Comparison of ENCODE assay signal across 8 cellular contexts in genomic region chr12:76470028-76470939, GRCh38.
DNase-seq lines count a peak whose midpoint lies in the region; ATAC-seq lines count a peak whose summit lies in the region.

No MANE protein-coding gene starts in this region.

- no peaks in the 10 kb centered on the region for H3K9me3 ChIP-seq in SJSA1 (replicated peaks)

- H3K4me3 ChIP-seq in SJSA1, result no peak overlapping the region

- H3K36me3 ChIP-seq in SJSA1, result no peaks in the 10 kb centered on the region

- in situ Hi-C loops in ACHN (cut with HindIII; ENCODE audit: low pct_ligation_motif_present, low pct_unique_long_range_greater_than_20kb, low sequenced_read_pairs), result loop anchor here (25.0 kb wide), 1 partner anchor 408 kb away; no protein-coding TSS in a partner anchor

- peaks cover 19% of the 10 kb centered on the region for H3K4me1 ChIP-seq in SJSA1 (replicated peaks)

- DNase-seq in ACHN, result peak; percentile 88
- DNase-seq in SJSA1 (ENCODE audit: low read depth in 1 of 2, low spot score in 2 of 2), result peak; percentile 56 to 62
- DNase-seq in globus pallidus (ENCODE audit: low spot score), result peak; percentile 5
- no peak for DNase-seq in NCI-H1694 treated with DMSO at 0.1 percent for 48 hours (lab: John Stamatoyannopoulos, UW)
- no peak for DNase-seq in effector CD8-positive, alpha-beta T cell (lab: John Stamatoyannopoulos, UW)
- no peak for DNase-seq in activated CD4-positive, alpha-beta T cell treated with anti-CD3 and anti-CD28 coated beads, Interleukin-2, amount 50 U/mL, for 1 hour

- H3K27ac ChIP-seq in SJSA1, result peak overlapping the region; percentile 9; the same call in 1 of the 2 replicates

- peak; percentile 91 for ATAC-seq in GM18858 (IDR thresholded peaks at IDR 0.05; ENCODE audit: unreplicated experiment)
- peak; percentile 86 for ATAC-seq in HG03064 (IDR thresholded peaks at IDR 0.05; ENCODE audit: low read depth, unreplicated experiment)

- no peaks in the 10 kb centered on the region for H3K27me3 ChIP-seq in SJSA1 (replicated peaks)

Comparison
In these comparisons a context has a peak if more than half of its experiments do, and no peak if none do; other contexts are left out.
1. DNase-seq: peak in ACHN (single experiment), SJSA1 (2 of 2) and globus pallidus (single experiment); none in NCI-H1694 treated with DMSO at 0.1 percent for 48 hours (single experiment), effector CD8-positive, alpha-beta T cell (single experiment) and activated CD4-positive, alpha-beta T cell treated with anti-CD3 and anti-CD28 coated beads, Interleukin-2, amount 50 U/mL, for 1 hour (single experiment).